In the genomic region with DNA sequence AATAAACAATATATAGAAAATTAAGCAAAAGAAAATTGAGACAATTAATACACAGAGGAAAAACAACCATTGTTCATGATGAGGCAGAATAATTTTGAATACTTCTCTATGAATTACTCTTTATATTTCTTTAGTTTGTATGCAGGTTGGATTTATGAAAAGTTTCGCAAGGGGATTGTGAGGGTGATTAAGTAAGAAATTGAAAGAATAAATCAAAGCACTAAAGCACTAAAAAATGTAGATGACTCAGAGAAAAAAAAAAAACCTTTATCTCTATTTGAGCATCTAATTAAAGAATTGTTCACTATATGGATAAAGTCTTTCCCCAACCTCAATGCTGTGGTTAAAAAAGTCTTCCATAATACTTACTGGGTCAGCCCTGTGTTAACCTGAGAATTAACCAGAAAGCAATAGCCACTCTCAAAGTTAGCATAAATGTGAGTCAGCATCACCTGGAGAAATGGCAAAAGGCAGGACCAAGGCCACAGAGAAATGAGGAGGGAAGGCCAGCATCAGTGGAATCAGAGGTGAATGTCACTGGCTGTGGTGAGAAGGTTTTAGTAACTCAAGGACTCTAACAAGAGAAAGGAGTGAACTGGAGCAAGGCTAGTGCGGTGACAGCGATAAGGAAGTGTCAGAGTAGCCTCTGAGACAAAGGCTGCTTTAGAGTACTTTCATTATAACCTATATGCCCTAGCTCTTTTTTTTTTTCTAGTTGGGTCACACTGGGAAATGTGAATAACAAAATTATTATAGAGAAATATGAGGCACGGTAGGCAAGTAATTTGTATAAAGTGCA, we compare ENCODE assay signal across 22 cellular contexts.
DNase-seq lines count a peak whose midpoint lies in the region; ATAC-seq and TF ChIP-seq lines count a peak whose summit lies in the region.
"Had no signal": no experiment of that assay in that cellular context is flagged by ENCODE, and none has a peak within 500 bp of the region (broad histone marks: within the 10 kb centered on the region; RNA-seq: fewer than 3 reads in every experiment).

No MANE protein-coding gene starts in this region.

- no peak for TF ChIP-seq RAD21 in neural cell (conservative IDR thresholded peaks at IDR 0.05)

- H3K9me2 ChIP-seq in GM23338 (ENCODE audit: insufficient read depth): no peaks in the 10 kb centered on the region
- H3K9me2 ChIP-seq in neural cell (ENCODE audit: insufficient read depth, low read length): no peaks in the 10 kb centered on the region

- no peak overlapping the region for H3K4me3 Mint-ChIP-seq in CD8-positive, alpha-beta memory T cell
- no peak overlapping the region for H3K4me3 Mint-ChIP-seq in GM23338
- H3K4me3 Mint-ChIP-seq: H9 had no signal

- no peak for DNase-seq in CD8-positive, alpha-beta memory T cell
- DNase-seq in GM23338 (ENCODE audit: low spot score): no peak
- DNase-seq in amniotic epithelial cell (ENCODE audit: low read depth): peak; percentile 68
- DNase-seq in activated effector memory CD4-positive, alpha-beta T cell treated with Interleukin-2 at 50 U/mL for 16 hours: no peak
- no peak for DNase-seq in RWPE1 (ENCODE audit: low spot score)
- DNase-seq: activated CD4-positive, alpha-beta T cell treated with anti-CD3 and anti-CD28 coated beads for 48 hours; activated naive CD4-positive, alpha-beta T cell treated with anti-CD3 and anti-CD28 coated beads, Interleukin-2, amount 50 U/mL, for 16 hours; foreskin fibroblast; H9; MV-4-11; naive B cell; NCI-H526; stimulated activated CD4-positive, alpha-beta T cell treated with anti-CD3 and anti-CD28 coated beads, Interleukin-4, amount 100 ng/mL, for 1 hour; thyroid gland had no signal

- no peaks in the 10 kb centered on the region for H3K27me3 ChIP-seq in CD8-positive, alpha-beta memory T cell (ENCODE audit: insufficient read depth, low read length, poor library complexity, severe bottlenecking)
- H3K27me3 ChIP-seq in GM23338 (ENCODE audit: insufficient read depth) (no peaks in the 10 kb centered on the region), neural cell (ENCODE audit: insufficient read depth, low read depth, low read length) (no peaks in the 10 kb centered on the region)
- H3K27me3 ChIP-seq: ascending aorta, right atrium auricular region, SJSA1, thyroid gland had no signal

- H2AFZ ChIP-seq in GM23338 (0 out of 2 replicates have a peak overlapping the region, but pooled peaks have one; percentile 28), neural cell (ENCODE audit: low read depth, low read length) (peak overlapping the region; percentile 15)

- POLR2A ChIA-PET in CD8-positive, alpha-beta memory T cell (lab: Charles Lee): no interaction called here
- POLR2A ChIA-PET in RWPE1 (lab: Yijun Ruan, JAX; ENCODE audit: low non-redundant PET): no interaction called here

- no peaks in the 10 kb centered on the region for H3K9me3 ChIP-seq in CD8-positive, alpha-beta memory T cell (ENCODE audit: low read length)
- no peaks in the 10 kb centered on the region for H3K9me3 ChIP-seq in neural cell (ENCODE audit: low read length)
- H3K9me3 ChIP-seq: ascending aorta, right atrium auricular region, SJSA1, thyroid gland had no signal

- no peaks in the 10 kb centered on the region for H3K27me3 Mint-ChIP-seq in CD8-positive, alpha-beta memory T cell
- H3K27me3 Mint-ChIP-seq in GM23338 (ENCODE audit: insufficient read depth, low read depth, poor library complexity): no peaks in the 10 kb centered on the region
- H3K27me3 Mint-ChIP-seq: naive B cell had no signal

- H3K9me3 Mint-ChIP-seq in CD8-positive, alpha-beta memory T cell: no peaks in the 10 kb centered on the region
- no peaks in the 10 kb centered on the region for H3K9me3 Mint-ChIP-seq in GM23338
- H3K9me3 Mint-ChIP-seq: H9 had no signal

- peak overlapping the region in 6 of 8 donors; percentile 6 to 74 (median 56) for H3K27ac Mint-ChIP-seq in CD8-positive, alpha-beta memory T cell
- no peak overlapping the region for H3K27ac Mint-ChIP-seq in GM23338
- H3K27ac Mint-ChIP-seq: H9, naive B cell had no signal

- H3K4me1 Mint-ChIP-seq in CD8-positive, alpha-beta memory T cell: peaks cover 21 to 43% (median 36%) of the 10 kb centered on the region in 3 donors
- H3K4me1 Mint-ChIP-seq in GM23338: peaks cover 7% of the 10 kb centered on the region
- H3K4me1 Mint-ChIP-seq: naive B cell had no signal

- peaks cover 4% of the 10 kb centered on the region for H3K4me1 ChIP-seq in CD8-positive, alpha-beta memory T cell (ENCODE audit: insufficient read depth, low read length)
- no peaks in the 10 kb centered on the region for H3K4me1 ChIP-seq in GM23338 (ENCODE audit: insufficient read depth)
- H3K4me1 ChIP-seq: ascending aorta, right atrium auricular region, SJSA1, thyroid gland had no signal

- H3K79me2 ChIP-seq in GM23338 (replicated peaks; ENCODE audit: insufficient read depth) (no peaks in the 10 kb centered on the region), neural cell (replicated peaks; ENCODE audit: insufficient read depth, low read length) (no peaks in the 10 kb centered on the region)

- H3K9ac ChIP-seq in neural cell (ENCODE audit: low read length): no peak overlapping the region
- H3K9ac ChIP-seq: KMS-11 had no signal

- no peak overlapping the region for H3K27ac ChIP-seq in CD8-positive, alpha-beta memory T cell (ENCODE audit: low read depth, low read length)
- H3K27ac ChIP-seq in GM23338 (ENCODE audit: low read depth) (no peak overlapping the region), neural cell (ENCODE audit: low read length) (no peak overlapping the region), RWPE1 (no peak overlapping the region)
- H3K27ac ChIP-seq: ascending aorta, C4-2B, epithelial cell of prostate, KMS-11, right atrium auricular region, SJSA1, thyroid gland had no signal

- H3K36me3 Mint-ChIP-seq in CD8-positive, alpha-beta memory T cell: no peaks in the 10 kb centered on the region
- no peaks in the 10 kb centered on the region for H3K36me3 Mint-ChIP-seq in GM23338 (ENCODE audit: low read depth)
- H3K36me3 Mint-ChIP-seq: naive B cell had no signal

- H4K20me1 ChIP-seq in GM23338 (replicated peaks; ENCODE audit: insufficient read depth) (no peaks in the 10 kb centered on the region), neural cell (ENCODE audit: insufficient read depth) (no peaks in the 10 kb centered on the region)

- no peaks in the 10 kb centered on the region for H3F3A ChIP-seq in GM23338 (replicated peaks; ENCODE audit: low read depth)
- no peaks in the 10 kb centered on the region for H3F3A ChIP-seq in neural cell (ENCODE audit: insufficient read depth, low read length, poor library complexity, severe bottlenecking)

- TF ChIP-seq EP300 in neural cell (conservative IDR thresholded peaks at IDR 0.05; ENCODE audit: poor library complexity, severe bottlenecking): no peak

- no peak overlapping the region for H3K4me3 ChIP-seq in CD8-positive, alpha-beta memory T cell (ENCODE audit: low read length)
- H3K4me3 ChIP-seq in GM23338 (no peak overlapping the region), neural cell (ENCODE audit: low read length) (no peak overlapping the region)
- H3K4me3 ChIP-seq: ascending aorta, right atrium auricular region, SJSA1, thyroid gland had no signal

- no peak for ATAC-seq in GM23338
- no peak for ATAC-seq in GM19324 (IDR thresholded peaks at IDR 0.05; ENCODE audit: low FRiP score, unreplicated experiment)

- H3K4me2 ChIP-seq in GM23338: no peak overlapping the region
- H3K4me2 ChIP-seq in neural cell (ENCODE audit: low read length): no peak overlapping the region
- H3K4me2 ChIP-seq: KMS-11 had no signal

- CTCF ChIA-PET in CD8-positive, alpha-beta memory T cell (lab: Charles Lee): no interaction called here
- CTCF ChIA-PET in RWPE1 (lab: Yijun Ruan, JAX): no interaction called here

- no peak for TF ChIP-seq CTCF in GM23338 (conservative IDR thresholded peaks at IDR 0.05; ENCODE audit: low read depth in 2 of 2)
- no peak for TF ChIP-seq CTCF in neural cell (IDR thresholded peaks at IDR 0.05; ENCODE audit: poor library complexity, severe bottlenecking)
- no peak for TF ChIP-seq CTCF in RWPE1 (conservative IDR thresholded peaks at IDR 0.05; ENCODE audit: low read depth)

- H3K36me3 ChIP-seq in CD8-positive, alpha-beta memory T cell (ENCODE audit: insufficient read depth, low read length): no peaks in the 10 kb centered on the region
- H3K36me3 ChIP-seq in GM23338 (ENCODE audit: insufficient read depth) (no peaks in the 10 kb centered on the region), neural cell (ENCODE audit: insufficient read depth, low read length) (no peaks in the 10 kb centered on the region)
- H3K36me3 ChIP-seq: ascending aorta, right atrium auricular region, SJSA1, thyroid gland had no signal

TF ChIP-seq in GM23338, 12 proteins besides CTCF, POLR2A, EP300 and RAD21:
- TF ChIP-seq POLR2AphosphoS5 (IDR thresholded peaks at IDR 0.05; ENCODE audit: low read depth) (no peak), CREB1 (CRISPR knock-in tag; IDR thresholded peaks at IDR 0.05; ENCODE audit: low read depth) (no peak), JUNB (IDR thresholded peaks at IDR 0.05; ENCODE audit: unreplicated experiment) (no peak), ZNF331 (CRISPR knock-in tag; IDR thresholded peaks at IDR 0.05; ENCODE audit: low read depth) (no peak)

TF ChIP-seq in neural cell, 6 proteins besides CTCF, POLR2A, EP300 and RAD21 (continues in another document):
- TF ChIP-seq, protein P1, sequence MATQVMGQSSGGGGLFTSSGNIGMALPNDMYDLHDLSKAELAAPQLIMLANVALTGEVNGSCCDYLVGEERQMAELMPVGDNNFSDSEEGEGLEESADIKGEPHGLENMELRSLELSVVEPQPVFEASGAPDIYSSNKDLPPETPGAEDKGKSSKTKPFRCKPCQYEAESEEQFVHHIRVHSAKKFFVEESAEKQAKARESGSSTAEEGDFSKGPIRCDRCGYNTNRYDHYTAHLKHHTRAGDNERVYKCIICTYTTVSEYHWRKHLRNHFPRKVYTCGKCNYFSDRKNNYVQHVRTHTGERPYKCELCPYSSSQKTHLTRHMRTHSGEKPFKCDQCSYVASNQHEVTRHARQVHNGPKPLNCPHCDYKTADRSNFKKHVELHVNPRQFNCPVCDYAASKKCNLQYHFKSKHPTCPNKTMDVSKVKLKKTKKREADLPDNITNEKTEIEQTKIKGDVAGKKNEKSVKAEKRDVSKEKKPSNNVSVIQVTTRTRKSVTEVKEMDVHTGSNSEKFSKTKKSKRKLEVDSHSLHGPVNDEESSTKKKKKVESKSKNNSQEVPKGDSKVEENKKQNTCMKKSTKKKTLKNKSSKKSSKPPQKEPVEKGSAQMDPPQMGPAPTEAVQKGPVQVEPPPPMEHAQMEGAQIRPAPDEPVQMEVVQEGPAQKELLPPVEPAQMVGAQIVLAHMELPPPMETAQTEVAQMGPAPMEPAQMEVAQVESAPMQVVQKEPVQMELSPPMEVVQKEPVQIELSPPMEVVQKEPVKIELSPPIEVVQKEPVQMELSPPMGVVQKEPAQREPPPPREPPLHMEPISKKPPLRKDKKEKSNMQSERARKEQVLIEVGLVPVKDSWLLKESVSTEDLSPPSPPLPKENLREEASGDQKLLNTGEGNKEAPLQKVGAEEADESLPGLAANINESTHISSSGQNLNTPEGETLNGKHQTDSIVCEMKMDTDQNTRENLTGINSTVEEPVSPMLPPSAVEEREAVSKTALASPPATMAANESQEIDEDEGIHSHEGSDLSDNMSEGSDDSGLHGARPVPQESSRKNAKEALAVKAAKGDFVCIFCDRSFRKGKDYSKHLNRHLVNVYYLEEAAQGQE (IDR thresholded peaks at IDR 0.05; ENCODE audit: borderline replicate concordance): no peak
- TF ChIP-seq MXI1 (conservative IDR thresholded peaks at IDR 0.05; ENCODE audit: poor library complexity, severe bottlenecking): no peak
- TF ChIP-seq TAF1 (IDR thresholded peaks at IDR 0.05; ENCODE audit: low read depth): no peak
